8 cellular contexts compared by ENCODE assay signal in the genomic region with DNA sequence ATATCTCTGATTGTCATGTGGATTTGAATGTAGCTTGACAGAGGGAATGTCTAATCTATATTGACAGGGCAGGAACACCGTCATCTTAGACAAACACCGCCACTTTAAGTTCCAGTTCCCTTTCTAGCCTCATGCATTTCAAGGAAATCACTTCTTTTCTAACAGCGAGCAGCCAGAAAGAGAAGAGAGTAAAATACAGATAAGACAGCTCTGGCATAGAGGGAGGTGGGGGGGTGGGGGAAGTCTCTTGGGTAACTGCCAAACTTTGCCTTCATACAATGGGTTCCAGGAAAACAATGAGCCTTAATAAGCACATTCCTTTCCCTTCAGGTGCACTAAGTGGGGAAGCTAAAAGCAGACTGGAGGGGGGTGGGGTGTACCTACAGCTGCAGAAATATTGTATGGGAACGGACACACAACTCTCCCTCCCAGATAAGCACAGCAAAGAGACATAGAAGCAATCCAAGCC. TPM values are rescaled to one million over a fixed set of nuclear protein-coding genes. Genes with fewer than 3 reads are reported as not detected.
DNase-seq lines count a peak whose midpoint lies in the region; ATAC-seq, FAIRE-seq and TF ChIP-seq lines count a peak whose summit lies in the region.

No MANE protein-coding gene starts in this region.

- in situ Hi-C loops in K562 (cut with MboI), result loop anchor here (25.0 kb wide), 1 partner anchor 1258 kb away; a partner anchor contains a TSS

- no peaks in the 10 kb centered on the region for H4K20me1 ChIP-seq in K562 (replicated peaks; ENCODE audit: control insufficient read depth, insufficient read depth, low read length)

- CTCF ChIA-PET in K562 (lab: Yijun Ruan, JAX; ENCODE audit: low intra/inter-chr PET ratio), result no interaction called here

- TF ChIP-seq CTCF in K562 (IDR thresholded peaks at IDR 0.05 in 2 of 3, conservative IDR thresholded peaks at IDR 0.05 in 1 of 3; ENCODE audit: insufficient read depth in 2 of 3, low read depth in 1 of 3, low read length in 3 of 3), result no peak

- no peak overlapping the region for H2AFZ ChIP-seq in K562 (ENCODE audit: low read depth, low read length)

- H3K4me1 ChIP-seq in K562 (replicated peaks in 1 of 2; ENCODE audit: control insufficient read depth in 2 of 2, insufficient read depth in 2 of 2, low read length in 2 of 2) (peaks cover 17 to 23% of the 10 kb centered on the region in 2 experiments; a peak in 4 of 5 replicates), mucosa of rectum (ENCODE audit: control insufficient read depth in 2 of 2, insufficient read depth in 2 of 2, low read length in 2 of 2) (peaks cover 25 to 38% of the 10 kb centered on the region in 2 donors)

- TF ChIP-seq RAD21 in K562 (CRISPR knock-in tag; conservative IDR thresholded peaks at IDR 0.05 in 1 of 2, IDR thresholded peaks at IDR 0.05 in 1 of 2), result 0 out of 4 replicates have a peak, but pooled peaks of 1 of the 2 experiments have one; percentile 11

- no peak for TF ChIP-seq POLR2A in K562 (conservative IDR thresholded peaks at IDR 0.05)
- TF ChIP-seq POLR2A in H54 (IDR thresholded peaks at IDR 0.05; ENCODE audit: low read depth, low read length), result no peak

- ATAC-seq in K562, result peak; percentile 76

- H3K9me1 ChIP-seq in K562 (ENCODE audit: control insufficient read depth, insufficient read depth, low read length), result no peaks in the 10 kb centered on the region

- peak; percentile 86 for FAIRE-seq in K562 (lab: Jason Lieb, UNC)
- FAIRE-seq in H54 (lab: Jason Lieb, UNC), result no peak

- H3K79me2 ChIP-seq in K562 (ENCODE audit: control insufficient read depth, insufficient read depth, low read length), result no peaks in the 10 kb centered on the region

- peaks cover 28% of the 10 kb centered on the region; the same call in 2 of the 3 replicates for H3K36me3 ChIP-seq in K562 (ENCODE audit: control insufficient read depth, insufficient read depth, low read length)
- peaks cover 5 to 11% of the 10 kb centered on the region in 2 donors for H3K36me3 ChIP-seq in mucosa of rectum (ENCODE audit: control insufficient read depth in 2 of 2, insufficient read depth in 2 of 2, low read length in 2 of 2)
- H3K36me3 ChIP-seq in MG63, result no peaks in the 10 kb centered on the region; the same call in 1 of the 2 replicates

- peak; percentile 17 for DNase-seq in COLO668 (lab: John Stamatoyannopoulos, UW; ENCODE audit: unreplicated experiment)
- DNase-seq in MV-4-11 (lab: John Stamatoyannopoulos, UW), result peak; percentile 70
- peak; percentile 27 to 87 (median 48) for DNase-seq in K562 (ENCODE audit: extremely low read depth in 1 of 4, low spot score in 3 of 4)
- no peak for DNase-seq in H54 (ENCODE audit: insufficient read length, low spot score)
- no peak for DNase-seq in central memory CD4-positive, alpha-beta T cell
- no peak for DNase-seq in activated effector memory CD4-positive, alpha-beta T cell treated with Interleukin-2 at 50 U/mL for 16 hours
- DNase-seq in MG63, result no peak

- BruUV-seq in K562 (replicated peaks; lab: Mats Ljungman, UMichigan), result no TSS peak

- H3K4me3 ChIP-seq in K562 (no peak overlapping the region), mucosa of rectum (ENCODE audit: low read length in 2 of 2) (peak overlapping the region in 1 of 2 donors; percentile 43), MG63 (no peak overlapping the region)

- H3K27ac ChIP-seq in K562 (ENCODE audit: extremely low read depth, low read depth, low read length) (peak overlapping the region; percentile 29; the same call in 1 of the 3 replicates), mucosa of rectum (ENCODE audit: low read depth in 2 of 2, low read length in 2 of 2) (peak overlapping the region; percentile 84 to 86)

- WGBS in K562 (ENCODE audit: insufficient coverage, low coverage, missing lambda C conversion rate), result 0% methylated on average over 3 of the region's 4 CpGs

- peak; percentile 74 for TF ChIP-seq EP300 in K562 (IDR thresholded peaks at IDR 0.05; ENCODE audit: low read length)

- no peak overlapping the region for H3K4me2 ChIP-seq in K562 (ENCODE audit: insufficient read depth, low read length)

- intact Hi-C loops in K562 (cut with micrococcal nuclease), result no loop called here

- no peak overlapping the region for H3K9ac ChIP-seq in K562 (ENCODE audit: insufficient read depth in 1 of 2, low read depth in 2 of 2, low read length in 2 of 2)
- H3K9ac ChIP-seq in mucosa of rectum (ENCODE audit: low read depth in 1 of 2, low read length in 2 of 2), result peak overlapping the region in 1 of 2 donors; percentile 49

- POLR2A ChIA-PET in K562 (lab: Yijun Ruan, JAX), result interaction anchor here (0.6 to 3.9 kb wide), 6 partner anchors 9 to 841 kb away, joined by 3 to 24 read pairs (median 4); a partner anchor contains a TSS

- H3K9me3 ChIP-seq in K562 (replicated peaks; ENCODE audit: control insufficient read depth, insufficient read depth, low read depth, low read length), result no peaks in the 10 kb centered on the region
- no peaks in the 10 kb centered on the region for H3K9me3 ChIP-seq in mucosa of rectum (ENCODE audit: control insufficient read depth in 2 of 2, low read length in 2 of 2)
- H3K9me3 ChIP-seq in MG63, result no peaks in the 10 kb centered on the region

- no peaks in the 10 kb centered on the region for H3K27me3 ChIP-seq in K562 (ENCODE audit: control insufficient read depth in 2 of 2, insufficient read depth in 2 of 2, low read length in 2 of 2)
- H3K27me3 ChIP-seq in mucosa of rectum (ENCODE audit: control insufficient read depth in 2 of 2, insufficient read depth in 2 of 2, low read length in 2 of 2), result no peaks in the 10 kb centered on the region
- H3K27me3 ChIP-seq in MG63, result no peaks in the 10 kb centered on the region

TF ChIP-seq in K562, 482 proteins besides CTCF, POLR2A, EP300 and RAD21 (continues in another document):
- TF ChIP-seq CBFA2T3 (IDR thresholded peaks at IDR 0.05) (peak; percentile 89), EWSR1 (IDR thresholded peaks at IDR 0.05; ENCODE audit: borderline replicate concordance, low read depth, partially characterized antibody) (no peak), JUNB (CRISPR knock-in tag; conservative IDR thresholded peaks at IDR 0.05) (no peak), KDM1A (IDR thresholded peaks at IDR 0.05) (peak; percentile 92), MTA2 (IDR thresholded peaks at IDR 0.05; ENCODE audit: low read depth) (peak; percentile 65), RNF2 (IDR thresholded peaks at IDR 0.05) (0 out of 2 replicates have a peak, but pooled peaks have one; percentile 40), HNRNPL (IDR thresholded peaks at IDR 0.05; ENCODE audit: low read depth, low read length) (no peak), DNMT1 (IDR thresholded peaks at IDR 0.05) (no peak), CHCHD3 (CRISPR knock-in tag; IDR thresholded peaks at IDR 0.05) (no peak), NFIC (IDR thresholded peaks at IDR 0.05) (peak; percentile 96), NCOR1 (IDR thresholded peaks at IDR 0.05) (peak; percentile 81), CBFA2T2 (conservative IDR thresholded peaks at IDR 0.05) (peak; percentile 78), ZNF174 (CRISPR knock-in tag; IDR thresholded peaks at IDR 0.05) (no peak), CCNT2 (IDR thresholded peaks at IDR 0.05; ENCODE audit: borderline replicate concordance, extremely low read depth, insufficient read length, low read depth, low read length) (peak; percentile 49)

RNA-seq across cellular contexts. Expression of a gene that starts 37.2 kb away (rescaled TPM):
- total RNA-seq in K562 (2011; cell fraction: chromatin; rRNA removed; ENCODE audit: low replicate concordance), result 75.0 and 98.6 TPM in 2 replicates
- 34.9 and 39.4 TPM in 2 replicates for total RNA-seq in K562 (2011; cell fraction: nucleolus; rRNA removed)
- total RNA-seq in K562 (2011; cell fraction: nucleoplasm; rRNA removed), result 55.7 and 65.5 TPM in 2 replicates
- 10.8 TPM in 2 replicates for total RNA-seq in K562 (2014; rRNA removed)
- total RNA-seq in K562 (2014; rRNA removed; fragmentation: Illumina TruSeq; extraction: Trizol), result 17.4 and 19.7 TPM in 2 replicates
- total RNA-seq in K562 (2015; rRNA removed; fragmentation: Illumina TruSeq; extraction: Trizol), result 10.7 and 12.6 TPM in 2 replicates
- 12.1 and 12.2 TPM in 2 replicates for total RNA-seq in K562 (2021)
- 20.4 and 21.9 TPM in 2 replicates for polyA plus RNA-seq in K562 (2011; rRNA removed)
- polyA plus RNA-seq in K562 (2011; cell fraction: cytosol; rRNA removed), result 8.4 and 12.9 TPM in 2 replicates
- 16.1 and 18.3 TPM in 2 replicates for polyA plus RNA-seq in K562 (2011; cell fraction: nucleus; rRNA removed)
- polyA plus RNA-seq in K562 (2012), result 7.7 and 9.6 TPM in 2 replicates
- 9.9 and 10.6 TPM in 2 replicates for polyA plus RNA-seq in K562 (2014; fragmentation: Illumina TruSeq; extraction: Trizol)
- polyA plus RNA-seq in K562 (2014; fragmentation: Nextera tagmentation; extraction: Ambion mirVana), result 1 to 10 TPM; 7.1 to 7.2 TPM
- 8.0 and 9.9 TPM in 2 replicates for polyA plus RNA-seq in K562 (2014; rRNA removed)
- 34.7 TPM in 2 replicates for polyA minus RNA-seq in K562 (2011; rRNA and poly(A)+ RNA removed)
- 13.5 and 13.9 TPM in 2 replicates for polyA minus RNA-seq in K562 (2011; cell fraction: cytosol; rRNA and poly(A)+ RNA removed)
- 13.9 and 32.2 TPM in 2 replicates for polyA minus RNA-seq in K562 (2011; cell fraction: nucleus; rRNA and poly(A)+ RNA removed)
- 0.91 and 4.7 TPM in 2 replicates for total RNA-seq in MG63 (2014; rRNA removed; shearing (Covaris generic); ENCODE audit: low replicate concordance)

RNA-seq across cellular contexts. Expression of a gene that starts 40.2 kb away (rescaled TPM):
- 15.2 and 30.8 TPM in 2 replicates for total RNA-seq in K562 (2011; cell fraction: chromatin; rRNA removed; ENCODE audit: low replicate concordance)
- 10.2 and 12.5 TPM in 2 replicates for total RNA-seq in K562 (2011; cell fraction: nucleolus; rRNA removed)
- total RNA-seq in K562 (2011; cell fraction: nucleoplasm; rRNA removed), result 12.8 and 16.9 TPM in 2 replicates
- total RNA-seq in K562 (2014; rRNA removed) (20.9 and 23.2 TPM in 2 replicates), K562 (2014; rRNA removed; fragmentation: Illumina TruSeq; extraction: Trizol) (27.7 and 32.8 TPM in 2 replicates), K562 (2015; rRNA removed; fragmentation: Illumina TruSeq; extraction: Trizol) (27.7 and 31.4 TPM in 2 replicates), K562 (2021) (17.9 and 21.6 TPM in 2 replicates)
- polyA plus RNA-seq in K562 (2011; rRNA removed) (15.1 and 16.6 TPM in 2 replicates), K562 (2014; fragmentation: Illumina TruSeq; extraction: Trizol) (20.7 and 24.8 TPM in 2 replicates), K562 (2014; fragmentation: Nextera tagmentation; extraction: Ambion mirVana) (10 to 100 TPM; 10.2 to 19.3 TPM), K562 (2014; rRNA removed) (15.5 and 19.4 TPM in 2 replicates)
- polyA plus RNA-seq in K562 (2011; cell fraction: cytosol; rRNA removed), result 7.0 and 11.9 TPM in 2 replicates
- 19.5 and 20.9 TPM in 2 replicates for polyA plus RNA-seq in K562 (2011; cell fraction: nucleus; rRNA removed)
- polyA plus RNA-seq in K562 (2012), result 15.1 and 20.9 TPM in 2 replicates
- polyA minus RNA-seq in K562 (2011; rRNA and poly(A)+ RNA removed), result 22.1 and 23.8 TPM in 2 replicates
- 7.6 and 10.8 TPM in 2 replicates for polyA minus RNA-seq in K562 (2011; cell fraction: cytosol; rRNA and poly(A)+ RNA removed)
- polyA minus RNA-seq in K562 (2011; cell fraction: nucleus; rRNA and poly(A)+ RNA removed), result 9.6 and 14.7 TPM in 2 replicates
- 16.3 and 23.7 TPM in 2 replicates for total RNA-seq in MG63 (2014; rRNA removed; shearing (Covaris generic); ENCODE audit: low replicate concordance)

Comparison
In these comparisons a context has a peak if more than half of its experiments do, and no peak if none do; other contexts are left out.
1. DNase-seq: peak in COLO668 (single experiment), MV-4-11 (single experiment) and K562 (4 of 4); none in H54 (single experiment), central memory CD4-positive, alpha-beta T cell (single experiment), activated effector memory CD4-positive, alpha-beta T cell treated with Interleukin-2 at 50 U/mL for 16 hours (single experiment) and MG63 (single experiment).